ENCODE assay signal across 8 cellular contexts in the genomic region with DNA sequence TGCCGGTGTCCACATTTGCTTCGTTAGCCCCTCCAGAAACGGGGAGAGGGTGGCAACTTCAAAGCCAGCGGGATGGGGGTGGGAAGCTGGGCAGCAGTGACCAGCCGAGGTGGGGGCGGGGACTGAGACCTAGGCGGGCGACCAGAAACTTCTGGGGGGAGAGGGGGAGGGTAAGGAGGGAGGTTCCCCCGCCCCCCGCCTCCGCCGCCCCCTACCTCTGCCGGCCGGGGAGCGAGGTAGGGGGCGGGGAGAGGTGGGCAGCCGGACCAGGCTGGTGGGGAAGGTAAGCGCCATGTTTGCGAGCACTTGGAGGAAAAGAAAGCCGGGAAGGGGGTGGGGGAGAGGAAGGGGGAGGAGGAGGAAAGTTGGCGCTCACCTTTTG. TPM values are rescaled to one million over a fixed set of nuclear protein-coding genes. Genes with fewer than 3 reads are reported as not detected.
DNase-seq lines count a peak whose midpoint lies in the region; ATAC-seq and TF ChIP-seq lines count a peak whose summit lies in the region.

No MANE protein-coding gene starts in this region.

- peak overlapping the region; percentile 98 for H3K4me2 ChIP-seq in HCT116 (ENCODE audit: low read length)

- RAD21 ChIA-PET in HCT116 (lab: Charles Lee; ENCODE audit: low non-redundant PET in 1 of 2, low total read pairs in 2 of 2, uncharacterized antibody in 2 of 2, unreplicated experiment in 2 of 2): interaction anchor here (0.6 to 0.7 kb wide), 3 partner anchors 30 to 474 kb away, joined by 3 to 7 read pairs (median 5); partner anchors contain the start of gene PPM1A (in 1 of the 2)

- POLR2A ChIA-PET in HCT116 (lab: Charles Lee): interaction anchor here (0.5 to 1.4 kb wide), 2 partner anchors 10 to 23 kb away, joined by 3 to 6 read pairs; no protein-coding TSS in a partner anchor
- POLR2A ChIA-PET in activated CD8-positive, alpha-beta T cell treated with anti-CD3 and anti-CD28 coated beads for 36 hours (lab: Charles Lee): interaction anchor here (0.8 to 2.7 kb wide), 3 partner anchors 11 to 89 kb away, joined by 3 to 10 read pairs (median 3); no protein-coding TSS in a partner anchor

- no peak overlapping the region for H2AFZ ChIP-seq in HCT116 (ENCODE audit: low read depth, low read length, poor library complexity, severe bottlenecking)

- H3K27ac Mint-ChIP-seq in activated CD8-positive, alpha-beta T cell treated with anti-CD3 and anti-CD28 coated beads for 36 hours: no peak overlapping the region

- H3K9ac ChIP-seq in HCT116 (ENCODE audit: low read length): peak overlapping the region; percentile 81

- no peaks in the 10 kb centered on the region for H3K27me3 ChIP-seq in HCT116 (ENCODE audit: insufficient read depth, low read length)

- no peaks in the 10 kb centered on the region for H4K20me1 ChIP-seq in HCT116 (ENCODE audit: insufficient read depth)

- ATAC-seq in HCT116 (no peak), left ventricle myocardium superior (peak; percentile 8)
- ATAC-seq in activated CD8-positive, alpha-beta T cell treated with anti-CD3 and anti-CD28 coated beads for 36 hours: no peak

- no peaks in the 10 kb centered on the region for H3K36me3 Mint-ChIP-seq in activated CD8-positive, alpha-beta T cell treated with anti-CD3 and anti-CD28 coated beads for 36 hours (ENCODE audit: low read depth)

- TF ChIP-seq POLR2A in HCT116 (IDR thresholded peaks at IDR 0.05; ENCODE audit: borderline replicate concordance, extremely low read depth, insufficient read depth, insufficient read length): no peak

- peaks cover 17 to 18% of the 10 kb centered on the region in 2 experiments for H3K4me1 ChIP-seq in HCT116 (ENCODE audit: control insufficient read depth in 1 of 2, insufficient read depth in 2 of 2, low read length in 2 of 2)

- H3K79me2 ChIP-seq in HCT116 (ENCODE audit: insufficient read depth, low read length): peaks cover 48% of the 10 kb centered on the region

- peaks cover 62% of the 10 kb centered on the region for H3K27me3 Mint-ChIP-seq in activated CD8-positive, alpha-beta T cell treated with anti-CD3 and anti-CD28 coated beads for 36 hours

- TF ChIP-seq CTCF in AG09309 (IDR thresholded peaks at IDR 0.05; ENCODE audit: control insufficient read depth, insufficient read depth, low read depth, low read length, missing control alignments): no peak
- TF ChIP-seq CTCF in HCT116 (IDR thresholded peaks at IDR 0.05 in 2 of 3, conservative IDR thresholded peaks at IDR 0.05 in 1 of 3; ENCODE audit: borderline replicate concordance in 1 of 3, insufficient read depth in 1 of 3, low read depth in 2 of 3, low read length in 2 of 3): no peak
- no peak for TF ChIP-seq CTCF in activated CD8-positive, alpha-beta T cell treated with anti-CD3 and anti-CD28 coated beads for 36 hours (IDR thresholded peaks at IDR 0.05)

- no peaks in the 10 kb centered on the region for H3K9me3 ChIP-seq in HCT116 (ENCODE audit: control insufficient read depth in 1 of 2, insufficient read depth in 1 of 2, low read depth in 1 of 2, low read length in 2 of 2)

- H3K4me1 Mint-ChIP-seq in activated CD8-positive, alpha-beta T cell treated with anti-CD3 and anti-CD28 coated beads for 36 hours (ENCODE audit: low read depth): peaks cover 16% of the 10 kb centered on the region

- H3K9me2 ChIP-seq in HCT116 (ENCODE audit: insufficient read depth): no peaks in the 10 kb centered on the region

- CTCF ChIA-PET in HCT116 (lab: Charles Lee): no interaction called here
- CTCF ChIA-PET in activated CD8-positive, alpha-beta T cell treated with anti-CD3 and anti-CD28 coated beads for 36 hours (lab: Charles Lee): interaction anchor here (0.7 to 1.6 kb wide), 4 partner anchors 10 to 98 kb away, joined by 3 to 8 read pairs (median 4); no protein-coding TSS in a partner anchor

- peak overlapping the region; percentile 80 for H3K4me3 Mint-ChIP-seq in activated CD8-positive, alpha-beta T cell treated with anti-CD3 and anti-CD28 coated beads for 36 hours

- peaks cover 16 to 23% of the 10 kb centered on the region in 2 experiments; a peak in 3 of 4 replicates for H3K36me3 ChIP-seq in HCT116 (ENCODE audit: control insufficient read depth in 1 of 2, insufficient read depth in 2 of 2, low read length in 2 of 2)

- intact Hi-C loops in HCT116 (cut with micrococcal nuclease) (loop anchor here (2.0 to 5.0 kb wide), 2 partner anchors 76 to 258 kb away; partner anchors contain the start of genes SIX1, SLC38A6 and TRMT5), left ventricle myocardium superior (cut with micrococcal nuclease) (no loop called here)
- intact Hi-C loops in activated CD8-positive, alpha-beta T cell treated with anti-CD3 and anti-CD28 coated beads for 36 hours (cut with micrococcal nuclease): loop anchor here (5.0 to 10.0 kb wide), 2 partner anchors 71 to 302 kb away; no protein-coding TSS in a partner anchor

- no peaks in the 10 kb centered on the region for H3K9me3 Mint-ChIP-seq in activated CD8-positive, alpha-beta T cell treated with anti-CD3 and anti-CD28 coated beads for 36 hours

- BruUV-seq in HCT116 (replicated peaks; lab: Mats Ljungman, UMichigan): no TSS peak

- peak overlapping the region; percentile 88 for H3K27ac ChIP-seq in HCT116 (ENCODE audit: low read depth, low read length)

- DNase-seq in AG09309 (ENCODE audit: low read depth): no peak
- DNase-seq in HCT116 (ENCODE audit: low read depth, low spot score): no peak
- DNase-seq in activated CD8-positive, alpha-beta T cell treated with anti-CD3 and anti-CD28 coated beads for 36 hours: no peak
- DNase-seq in left ventricle myocardium superior: no peak
- no peak for DNase-seq in skeletal muscle cell (ENCODE audit: low read depth)
- no peak for DNase-seq in retina
- DNase-seq in SKM-1 treated with dmso at 0.1 percent for 144 hours (lab: John Stamatoyannopoulos, UW; ENCODE audit: unreplicated experiment): no peak
- DNase-seq in NCI-H2196 (lab: John Stamatoyannopoulos, UW; ENCODE audit: unreplicated experiment): no peak

- H3K4me3 ChIP-seq in AG09309 (ENCODE audit: control insufficient read depth, low read depth, low read length) (peak overlapping the region; percentile 84), HCT116 (replicated peaks in 1 of 2; ENCODE audit: low read depth in 1 of 2, low read length in 2 of 2) (peak overlapping the region; percentile 77 to 79), skeletal muscle cell (ENCODE audit: low read depth, low read length) (peak overlapping the region; percentile 78)

- no peak for TF ChIP-seq RAD21 in HCT116 (IDR thresholded peaks at IDR 0.05; ENCODE audit: low read depth)

TF ChIP-seq in HCT116, 20 proteins besides CTCF, POLR2A, EP300 and RAD21:
- TF ChIP-seq, protein P1, sequence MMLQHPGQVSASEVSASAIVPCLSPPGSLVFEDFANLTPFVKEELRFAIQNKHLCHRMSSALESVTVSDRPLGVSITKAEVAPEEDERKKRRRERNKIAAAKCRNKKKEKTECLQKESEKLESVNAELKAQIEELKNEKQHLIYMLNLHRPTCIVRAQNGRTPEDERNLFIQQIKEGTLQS (IDR thresholded peaks at IDR 0.05): no peak
- TF ChIP-seq TCF7L2 (IDR thresholded peaks at IDR 0.05; ENCODE audit: borderline replicate concordance, extremely low read depth, insufficient read depth, insufficient read length) (peak; percentile 76), YY1 (IDR thresholded peaks at IDR 0.05; ENCODE audit: extremely low read depth, insufficient replicate concordance, low read depth, low read length) (peak; percentile 51), EGR1 (IDR thresholded peaks at IDR 0.05; ENCODE audit: low read depth) (peak; percentile 34; the same call in 1 of the 2 replicates), REST (IDR thresholded peaks at IDR 0.05; ENCODE audit: low read depth) (no peak), CEBPB (IDR thresholded peaks at IDR 0.05; ENCODE audit: low read depth) (no peak), MAX (IDR thresholded peaks at IDR 0.05) (no peak)

RNA-seq across cellular contexts. Expression of gene SIX4, which starts 1.3 kb away (rescaled TPM):
- total RNA-seq in HCT116 (2021; ENCODE audit: unreplicated experiment) (24.5 TPM), left ventricle myocardium superior (1.6 TPM)
- 9.9 and 11.0 TPM in 2 replicates for polyA plus RNA-seq in HCT116 (2012)
- not detected for total RNA-seq in activated CD8-positive, alpha-beta T cell treated with anti-CD3 and anti-CD28 coated beads for 36 hours

RNA-seq across cellular contexts. Expression of gene MNAT1, which starts 11.7 kb away (rescaled TPM):
- total RNA-seq in HCT116 (2021; ENCODE audit: unreplicated experiment): 49.3 TPM
- polyA plus RNA-seq in HCT116 (2012): 25.6 and 32.8 TPM in 2 replicates
- 10 to 100 TPM; 41.6 to 44.1 TPM for total RNA-seq in activated CD8-positive, alpha-beta T cell treated with anti-CD3 and anti-CD28 coated beads for 36 hours
- total RNA-seq in left ventricle myocardium superior: 25.8 TPM
